In genomic region chr16:83842755-83843507, GRCh38 we compare ENCODE assay signal across 14 cellular contexts. TPM values are rescaled to one million over a fixed set of nuclear protein-coding genes. Genes with fewer than 3 reads are reported as not detected.
DNase-seq lines count a peak whose midpoint lies in the region; FAIRE-seq and TF ChIP-seq lines count a peak whose summit lies in the region.
"Had no signal": no experiment of that assay in that cellular context is flagged by ENCODE, and none has a peak within 500 bp of the region (broad histone marks: within the 10 kb centered on the region; RNA-seq: fewer than 3 reads in every experiment).

No MANE protein-coding gene starts in this region.

- H3K9me3 Mint-ChIP-seq in progenitor cell of endocrine pancreas (ENCODE audit: low read depth) (peaks cover 5% of the 10 kb centered on the region), Caco-2 (ENCODE audit: unreplicated experiment) (peaks cover 15% of the 10 kb centered on the region)
- H3K9me3 Mint-ChIP-seq: nephron had no signal

- peaks cover 4% of the 10 kb centered on the region for H3K27me3 Mint-ChIP-seq in progenitor cell of endocrine pancreas
- peaks cover 5% of the 10 kb centered on the region for H3K27me3 Mint-ChIP-seq in Caco-2 (ENCODE audit: insufficient read depth, unreplicated experiment)

- H3K4me1 Mint-ChIP-seq in progenitor cell of endocrine pancreas (ENCODE audit: low read depth) (peaks cover 13% of the 10 kb centered on the region), Caco-2 (ENCODE audit: low read depth, unreplicated experiment) (no peaks in the 10 kb centered on the region)

- H2AFZ ChIP-seq in H1 (ENCODE audit: low read length) = no peak overlapping the region

- H3K14ac ChIP-seq in H1 (ENCODE audit: insufficient read length) = no peak overlapping the region

- CTCF ChIA-PET in H1 (lab: Charles Lee; ENCODE audit: partially characterized antibody) = interaction anchor here (0.5 to 4.2 kb wide), 10 partner anchors 8 to 1087 kb away, joined by 3 to 34 read pairs (median 4); no protein-coding TSS in a partner anchor
- CTCF ChIA-PET in Caco-2 (lab: Charles Lee) = no interaction called here

- TF ChIP-seq CTCF in NB4 (IDR thresholded peaks at IDR 0.05; ENCODE audit: low read depth, low read length) (no peak), H1 (IDR thresholded peaks at IDR 0.05; ENCODE audit: control extremely low read depth in 1 of 3, insufficient read depth in 1 of 3, low read depth in 1 of 3, low read length in 3 of 3) (no peak), progenitor cell of endocrine pancreas (IDR thresholded peaks at IDR 0.05; ENCODE audit: unreplicated experiment) (no peak), Caco-2 (IDR thresholded peaks at IDR 0.05; ENCODE audit: insufficient read depth in 1 of 2, low read depth in 1 of 2, low read length in 1 of 2, severe bottlenecking in 1 of 2, unreplicated experiment in 1 of 2) (no peak)

- H3K79me2 ChIP-seq in H1 (ENCODE audit: control insufficient read depth in 1 of 2, insufficient read depth in 2 of 2, low read length in 2 of 2) = no peaks in the 10 kb centered on the region

- no peaks in the 10 kb centered on the region for H3K36me3 ChIP-seq in H1 (ENCODE audit: control insufficient read depth in 2 of 4, insufficient read depth in 4 of 4, low read length in 3 of 4)
- no peaks in the 10 kb centered on the region for H3K36me3 ChIP-seq in Caco-2 (ENCODE audit: control insufficient read depth, insufficient read depth, low read length)

- peak overlapping the region; percentile 45 for H4K91ac ChIP-seq in H1 (replicated peaks; ENCODE audit: insufficient read length, low read length)

- H3K4ac ChIP-seq in H1 (replicated peaks; ENCODE audit: insufficient read length, low read depth, low read length) = no peak overlapping the region

- no peaks in the 10 kb centered on the region for H3K9me3 ChIP-seq in H1 (ENCODE audit: insufficient read depth in 2 of 2, low read depth in 1 of 2, low read length in 1 of 2)
- H3K9me3 ChIP-seq in Caco-2 = 0 out of 2 replicates have a peak, but pooled peaks cover 10% of the 10 kb centered on the region

- H4K8ac ChIP-seq in H1 (ENCODE audit: extremely low read depth, insufficient read depth, low read length) = no peak overlapping the region; the same call in 1 of the 2 replicates

- no peak for TF ChIP-seq POLR2A in NB4 (IDR thresholded peaks at IDR 0.05; ENCODE audit: extremely low read depth, insufficient read length)
- no peak for TF ChIP-seq POLR2A in H1 (IDR thresholded peaks at IDR 0.05; ENCODE audit: control extremely low read depth in 1 of 2, low read depth in 2 of 2, low read length in 2 of 2)

- H3K9ac ChIP-seq in H1 (replicated peaks in 1 of 4; ENCODE audit: extremely low read depth in 1 of 4, low read depth in 3 of 4, low read length in 3 of 4) = no peak overlapping the region

- POLR2A ChIA-PET in H1 (lab: Charles Lee; ENCODE audit: partially characterized antibody) (interaction anchor here (0.8 to 5.9 kb wide), 9 partner anchors 9 to 46 kb away, joined by 3 to 54 read pairs (median 5); no protein-coding TSS in a partner anchor), Caco-2 (lab: Charles Lee) (no interaction called here)

- peak overlapping the region; percentile 90; the same call in 1 of the 2 replicates for H2BK5ac ChIP-seq in H1 (ENCODE audit: low read depth, low read length)

- H3K27ac Mint-ChIP-seq in progenitor cell of endocrine pancreas = peak overlapping the region; percentile 3
- no peak overlapping the region for H3K27ac Mint-ChIP-seq in Caco-2 (ENCODE audit: unreplicated experiment)
- H3K27ac Mint-ChIP-seq: nephron, type B pancreatic cell had no signal

- TF ChIP-seq RAD21 in H1 (IDR thresholded peaks at IDR 0.05 in 1 of 2, conservative IDR thresholded peaks at IDR 0.05 in 1 of 2; ENCODE audit: low read depth in 2 of 2, low read length in 2 of 2) = no peak

- H3K23me2 ChIP-seq in H1 (ENCODE audit: low read depth, low read length) = no peaks in the 10 kb centered on the region

- peak overlapping the region; percentile 99; the same call in 1 of the 2 replicates for H2BK12ac ChIP-seq in H1 (ENCODE audit: low read depth, low read length)

- intact Hi-C loops in Caco-2 (cut with micrococcal nuclease; ENCODE audit: unreplicated experiment) = no loop called here

- peak; percentile 42 for FAIRE-seq in H1 (lab: Jason Lieb, UNC)
- FAIRE-seq: GM12891 had no signal

- H3K4me2 ChIP-seq in H1 (ENCODE audit: insufficient read depth in 1 of 2, low read depth in 2 of 2, low read length in 2 of 2) = peak overlapping the region in 1 of 2 experiments; percentile 42; a peak in 1 of 4 replicates

- no peaks in the 10 kb centered on the region for H3K27me3 ChIP-seq in H1 (replicated peaks in 1 of 4; ENCODE audit: control insufficient read depth in 3 of 4, extremely low read depth in 1 of 4, insufficient read depth in 3 of 4, low read length in 3 of 4)
- no peaks in the 10 kb centered on the region for H3K27me3 ChIP-seq in Caco-2 (replicated peaks; ENCODE audit: control insufficient read depth, insufficient read depth, low read length)

- H3K56ac ChIP-seq in H1 (replicated peaks; ENCODE audit: insufficient read length, low read depth, low read length) = peak overlapping the region; percentile 4

- H4K5ac ChIP-seq in H1 (ENCODE audit: insufficient read length, low read depth, low read length) = peak overlapping the region; percentile 51

- H3K4me1 ChIP-seq in H1 (replicated peaks in 1 of 4; ENCODE audit: control insufficient read depth in 3 of 4, insufficient read depth in 4 of 4, low read length in 3 of 4) (peaks cover 15 to 30% (median 23%) of the 10 kb centered on the region in 4 experiments), Caco-2 (no peaks in the 10 kb centered on the region)

- TF ChIP-seq EP300 in H1 (IDR thresholded peaks at IDR 0.05; ENCODE audit: borderline replicate concordance in 1 of 2, low read depth in 2 of 2, low read length in 2 of 2) = no peak

- H2BK120ac ChIP-seq in H1 (replicated peaks; ENCODE audit: low read depth, low read length) = peak overlapping the region; percentile 92

- H2BK20ac ChIP-seq in H1 (ENCODE audit: low read length) = peak overlapping the region; percentile 99

- H3K18ac ChIP-seq in H1 (ENCODE audit: extremely low read depth, low read length) = peak overlapping the region; percentile 68; the same call in 1 of the 2 replicates

- BruUV-seq in Caco-2 (replicated peaks; lab: Mats Ljungman, UMichigan) = no TSS peak

- H2AK5ac ChIP-seq in H1 (ENCODE audit: low read depth, low read length) = no peak overlapping the region

- DNase-seq in NCI-H146 (lab: John Stamatoyannopoulos, UW) = peak; percentile 34
- no peak for DNase-seq in NCI-H146 treated with DMSO at 0.1 percent for 48 hours (lab: John Stamatoyannopoulos, UW; ENCODE audit: unreplicated experiment)
- peak; percentile 74 for DNase-seq in NB4 (ENCODE audit: low read depth)
- no peak for DNase-seq in H1 (ENCODE audit: low read depth in 1 of 2, low spot score in 2 of 2)
- DNase-seq in progenitor cell of endocrine pancreas (ENCODE audit: low spot score, unreplicated experiment) = no peak
- DNase-seq in iPS-NIHi7 (ENCODE audit: extremely low spot score) = no peak
- DNase-seq in nucleus accumbens (lab: John Stamatoyannopoulos, UW) = no peak
- no peak for DNase-seq in Caco-2
- DNase-seq: NCI-H187 treated with DMSO at 0.1 percent for 48 hours had no signal

- no peak overlapping the region for H3K23ac ChIP-seq in H1 (ENCODE audit: insufficient read length)

- WGBS in H1 (ENCODE audit: extremely low coverage in 1 of 2, insufficient coverage in 1 of 2, insufficient read length in 1 of 2, insufficient replicate concordance in 2 of 2, low coverage in 1 of 2, low lambda C conversion rate in 2 of 2, missing lambda C conversion rate in 1 of 2), 2 experiments = 53% methylated on average over 9 of the region's 9 CpGs; no CpG with 5 or more reads in 1 of the 2 experiments

- no peaks in the 10 kb centered on the region for H3K36me3 Mint-ChIP-seq in progenitor cell of endocrine pancreas (ENCODE audit: insufficient read depth)
- no peaks in the 10 kb centered on the region for H3K36me3 Mint-ChIP-seq in Caco-2 (ENCODE audit: insufficient read depth, unreplicated experiment)
- H3K36me3 Mint-ChIP-seq: type B pancreatic cell had no signal

- no peak overlapping the region for H2BK15ac ChIP-seq in H1 (ENCODE audit: low read length)

- H3K79me1 ChIP-seq in H1 (ENCODE audit: low read depth, low read length) = no peaks in the 10 kb centered on the region

- H3K4me3 Mint-ChIP-seq in progenitor cell of endocrine pancreas (ENCODE audit: low read depth) (no peak overlapping the region), Caco-2 (ENCODE audit: unreplicated experiment) (no peak overlapping the region)
- H3K4me3 Mint-ChIP-seq: nephron, type B pancreatic cell had no signal

- no peaks in the 10 kb centered on the region for H4K20me1 ChIP-seq in H1 (replicated peaks in 1 of 2; ENCODE audit: control insufficient read depth in 1 of 2, insufficient read depth in 2 of 2, low read length in 2 of 2)

- no peak overlapping the region for H3K4me3 ChIP-seq in NB4 (ENCODE audit: low read depth, low read length)
- no peak overlapping the region for H3K4me3 ChIP-seq in H1 (ENCODE audit: extremely low read depth in 1 of 4, insufficient read depth in 2 of 4, low read depth in 3 of 4, low read length in 4 of 4)
- no peak overlapping the region for H3K4me3 ChIP-seq in Caco-2 (ENCODE audit: low read depth, low read length)
- H3K4me3 ChIP-seq: coronary artery had no signal

- 0 out of 2 replicates have a peak overlapping the region, but pooled peaks have one; percentile 6 for H3K27ac ChIP-seq in H1 (ENCODE audit: low read depth, low read length)
- H3K27ac ChIP-seq: coronary artery, VCaP had no signal

RNA-seq across cellular contexts. Expression of gene HSBP1, which starts 35.2 kb away (rescaled TPM):
- total RNA-seq in H1 (2021; fragmentation: NEBNext Ultra II Directional; extraction: Animal tissue kit (Norgen Biotek cat#: 25700)) = 216 and 219 TPM in 2 replicates
- 56.3 and 78.4 TPM in 2 replicates for polyA plus RNA-seq in H1 (2011; rRNA removed)
- 125 TPM for polyA plus RNA-seq in H1 (2011; cell fraction: cytosol; rRNA removed)
- polyA plus RNA-seq in H1 (2011; cell fraction: nucleus; rRNA removed) = 96.5 TPM
- polyA plus RNA-seq in H1 (2012, experiment 1 of 2) = 163 to 277 TPM (median 180 TPM) in 4 replicates
- polyA plus RNA-seq in H1 (2012, experiment 2 of 2) = 12.1 TPM
- 209 TPM for polyA plus RNA-seq in H1 (2013, experiment 1 of 2)
- 210 TPM for polyA plus RNA-seq in H1 (2013, experiment 2 of 2)
- polyA minus RNA-seq in H1 (2011; rRNA and poly(A)+ RNA removed) = 108 and 137 TPM in 2 replicates
- 50.3 TPM for polyA minus RNA-seq in H1 (2011; cell fraction: cytosol; rRNA and poly(A)+ RNA removed)
- 39.2 TPM for polyA minus RNA-seq in H1 (2011; cell fraction: nucleus; rRNA and poly(A)+ RNA removed)
- 197 and 198 TPM in 2 replicates for total RNA-seq in progenitor cell of endocrine pancreas
- total RNA-seq in Caco-2 (2022) = 226 and 235 TPM in 2 replicates

RNA-seq across cellular contexts. Expression of gene MLYCD, which starts 56.0 kb away (rescaled TPM):
- 5.8 and 7.0 TPM in 2 replicates for total RNA-seq in H1 (2021; fragmentation: NEBNext Ultra II Directional; extraction: Animal tissue kit (Norgen Biotek cat#: 25700))
- 3.7 and 4.6 TPM in 2 replicates for polyA plus RNA-seq in H1 (2011; rRNA removed)
- polyA plus RNA-seq in H1 (2011; cell fraction: cytosol; rRNA removed) = 3.9 TPM
- 12.8 TPM for polyA plus RNA-seq in H1 (2011; cell fraction: nucleus; rRNA removed)
- 3.2 to 3.9 TPM (median 3.6 TPM) in 4 replicates for polyA plus RNA-seq in H1 (2012, experiment 1 of 2)
- polyA plus RNA-seq in H1 (2012, experiment 2 of 2) = 1.7 TPM
- 3.0 TPM for polyA plus RNA-seq in H1 (2013, experiment 1 of 2)
- 2.4 TPM for polyA plus RNA-seq in H1 (2013, experiment 2 of 2)
- polyA minus RNA-seq in H1 (2011; rRNA and poly(A)+ RNA removed) = 18.3 and 19.3 TPM in 2 replicates
- 6.3 TPM for polyA minus RNA-seq in H1 (2011; cell fraction: cytosol; rRNA and poly(A)+ RNA removed)
- polyA minus RNA-seq in H1 (2011; cell fraction: nucleus; rRNA and poly(A)+ RNA removed) = 26.2 TPM
- 9.4 and 9.6 TPM in 2 replicates for total RNA-seq in progenitor cell of endocrine pancreas
- total RNA-seq in Caco-2 (2022) = 8.7 and 9.0 TPM in 2 replicates

Comparison
In these comparisons a context has a peak if more than half of its experiments do, and no peak if none do; other contexts are left out.
1. DNase-seq: peak in NCI-H146 (single experiment) and NB4 (single experiment); none in NCI-H146 treated with DMSO at 0.1 percent for 48 hours (single experiment), H1 (0 of 2), progenitor cell of endocrine pancreas (single experiment), iPS-NIHi7 (single experiment), nucleus accumbens (0 of 56) and Caco-2 (0 of 2).